In the genomic region with DNA sequence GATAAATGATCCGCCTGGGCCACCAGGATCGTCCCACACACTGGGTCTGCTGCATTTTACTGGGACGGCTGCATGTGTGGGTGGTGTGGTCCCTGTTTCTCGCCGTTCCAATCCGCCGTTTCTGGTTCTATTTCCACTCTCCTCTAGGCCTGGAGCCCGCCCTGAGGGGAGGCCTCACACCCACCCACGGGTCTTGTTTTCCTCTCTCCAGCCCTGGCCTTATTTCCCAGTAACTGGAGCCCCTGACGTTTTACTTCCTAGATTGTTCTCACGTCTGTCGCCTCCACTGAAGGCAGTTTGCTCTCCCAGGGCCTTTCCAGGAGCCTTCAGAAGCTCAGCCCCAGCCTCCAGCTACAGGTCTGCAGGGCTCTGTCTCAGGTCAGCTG, we compare ENCODE assay signal across 3 cellular contexts.
TF ChIP-seq lines count a peak whose summit lies in the region.

No MANE protein-coding gene starts in this region.

TF ChIP-seq in A549, 52 proteins besides CTCF, POLR2A, EP300 and RAD21:
- TF ChIP-seq FOXS1 (CRISPR knock-in tag; IDR thresholded peaks at IDR 0.05): no peak
- TF ChIP-seq KDM5A (IDR thresholded peaks at IDR 0.05): no peak
- no peak for TF ChIP-seq RARB (CRISPR knock-in tag; IDR thresholded peaks at IDR 0.05)
- TF ChIP-seq, protein P1, sequence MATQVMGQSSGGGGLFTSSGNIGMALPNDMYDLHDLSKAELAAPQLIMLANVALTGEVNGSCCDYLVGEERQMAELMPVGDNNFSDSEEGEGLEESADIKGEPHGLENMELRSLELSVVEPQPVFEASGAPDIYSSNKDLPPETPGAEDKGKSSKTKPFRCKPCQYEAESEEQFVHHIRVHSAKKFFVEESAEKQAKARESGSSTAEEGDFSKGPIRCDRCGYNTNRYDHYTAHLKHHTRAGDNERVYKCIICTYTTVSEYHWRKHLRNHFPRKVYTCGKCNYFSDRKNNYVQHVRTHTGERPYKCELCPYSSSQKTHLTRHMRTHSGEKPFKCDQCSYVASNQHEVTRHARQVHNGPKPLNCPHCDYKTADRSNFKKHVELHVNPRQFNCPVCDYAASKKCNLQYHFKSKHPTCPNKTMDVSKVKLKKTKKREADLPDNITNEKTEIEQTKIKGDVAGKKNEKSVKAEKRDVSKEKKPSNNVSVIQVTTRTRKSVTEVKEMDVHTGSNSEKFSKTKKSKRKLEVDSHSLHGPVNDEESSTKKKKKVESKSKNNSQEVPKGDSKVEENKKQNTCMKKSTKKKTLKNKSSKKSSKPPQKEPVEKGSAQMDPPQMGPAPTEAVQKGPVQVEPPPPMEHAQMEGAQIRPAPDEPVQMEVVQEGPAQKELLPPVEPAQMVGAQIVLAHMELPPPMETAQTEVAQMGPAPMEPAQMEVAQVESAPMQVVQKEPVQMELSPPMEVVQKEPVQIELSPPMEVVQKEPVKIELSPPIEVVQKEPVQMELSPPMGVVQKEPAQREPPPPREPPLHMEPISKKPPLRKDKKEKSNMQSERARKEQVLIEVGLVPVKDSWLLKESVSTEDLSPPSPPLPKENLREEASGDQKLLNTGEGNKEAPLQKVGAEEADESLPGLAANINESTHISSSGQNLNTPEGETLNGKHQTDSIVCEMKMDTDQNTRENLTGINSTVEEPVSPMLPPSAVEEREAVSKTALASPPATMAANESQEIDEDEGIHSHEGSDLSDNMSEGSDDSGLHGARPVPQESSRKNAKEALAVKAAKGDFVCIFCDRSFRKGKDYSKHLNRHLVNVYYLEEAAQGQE (IDR thresholded peaks at IDR 0.05): no peak

TF ChIP-seq in IMR-90, 13 proteins besides CTCF, POLR2A, EP300 and RAD21:
- TF ChIP-seq MXI1 (IDR thresholded peaks at IDR 0.05; ENCODE audit: borderline replicate concordance, low read depth, low read length): no peak
- no peak for TF ChIP-seq RCOR1 (IDR thresholded peaks at IDR 0.05; ENCODE audit: insufficient replicate concordance, low read length)
- no peak for TF ChIP-seq MAFK (IDR thresholded peaks at IDR 0.05; ENCODE audit: low read depth, low read length)
- TF ChIP-seq CEBPB (IDR thresholded peaks at IDR 0.05; ENCODE audit: low read depth, low read length): no peak
- no peak for TF ChIP-seq NFE2L2 (IDR thresholded peaks at IDR 0.05; ENCODE audit: low read depth, low read length)

TF ChIP-seq in SK-N-SH treated with all-trans-retinoic acid at 6 μM for 48 hours, 23 proteins besides CTCF, POLR2A, EP300 and RAD21:
- TF ChIP-seq TOX (CRISPR knock-in tag; IDR thresholded peaks at IDR 0.05; ENCODE audit: borderline replicate concordance) (no peak), ESRRG (CRISPR knock-in tag; IDR thresholded peaks at IDR 0.05) (no peak), ZC3H10 (CRISPR knock-in tag; IDR thresholded peaks at IDR 0.05) (no peak), ZNF565 (CRISPR knock-in tag; conservative IDR thresholded peaks at IDR 0.05; ENCODE audit: low read depth) (no peak), ZNF70 (CRISPR knock-in tag; IDR thresholded peaks at IDR 0.05) (no peak), ZFP30 (CRISPR knock-in tag; IDR thresholded peaks at IDR 0.05) (no peak), ISL1 (CRISPR knock-in tag; IDR thresholded peaks at IDR 0.05) (no peak)
TF ChIP-seq in SK-N-SH treated with all-trans-retinoic acid at 6 μM for 48 hours: peak in this region for 0.
